ENCODE assay signal across 1 cellular context in the genomic region with DNA sequence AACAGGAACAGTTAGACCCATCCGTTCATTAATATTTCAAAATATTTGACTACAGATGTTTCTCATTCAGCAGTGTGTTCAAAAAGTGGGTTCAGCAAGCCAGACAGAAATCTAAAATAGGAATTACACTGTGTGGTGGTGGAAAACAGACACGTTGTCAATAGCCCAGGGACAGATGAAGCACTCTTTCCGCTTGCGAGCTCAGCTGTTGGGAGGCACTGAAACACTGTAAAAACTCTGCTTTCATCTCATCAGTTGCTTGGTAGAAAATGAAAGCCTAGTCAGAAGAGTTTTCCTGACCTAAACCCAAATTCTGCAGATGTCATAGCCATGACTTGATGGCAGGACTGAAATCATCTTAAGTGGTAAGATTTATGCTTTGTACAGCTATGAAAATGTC.
TF ChIP-seq lines count a peak whose summit lies in the region.

No MANE protein-coding gene starts in this region.

TF ChIP-seq in K562, 482 proteins besides CTCF, POLR2A, EP300 and RAD21:
- TF ChIP-seq FOXA1 (IDR thresholded peaks at IDR 0.05; ENCODE audit: borderline replicate concordance) (no peak), GABPA (tag; conservative IDR thresholded peaks at IDR 0.05; ENCODE audit: low read depth) (no peak), MEIS2 (IDR thresholded peaks at IDR 0.05; ENCODE audit: partially characterized antibody) (peak; percentile 61), PML (IDR thresholded peaks at IDR 0.05; ENCODE audit: low read length) (peak; percentile 7; the same call in 1 of the 2 replicates), CBX8 (IDR thresholded peaks at IDR 0.05; ENCODE audit: borderline replicate concordance, extremely low read depth, low read depth, low read length, poor library complexity, severe bottlenecking) (no peak), SREBF2 (CRISPR knock-in tag; IDR thresholded peaks at IDR 0.05) (no peak), NCOR1 (IDR thresholded peaks at IDR 0.05) (no peak)
